In the genomic region with DNA sequence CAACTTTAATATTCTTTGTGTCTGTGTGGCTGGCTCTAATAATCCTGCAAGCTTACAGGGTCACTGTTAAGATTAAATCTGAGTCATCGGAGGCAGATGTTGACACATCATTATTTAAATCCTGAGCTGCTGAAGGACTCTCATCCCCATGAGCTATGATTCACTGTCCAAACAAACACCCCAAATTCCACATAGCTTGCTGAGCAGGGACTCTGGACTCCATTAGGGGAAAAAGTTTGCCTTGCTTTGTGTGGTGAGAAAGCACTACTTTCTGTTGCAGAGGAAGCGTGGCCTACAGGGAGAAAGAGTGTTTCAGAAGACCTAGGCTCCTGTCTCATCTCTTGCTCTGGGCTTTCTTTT, we compare ENCODE assay signal across 1 cellular context.
TF ChIP-seq lines count a peak whose summit lies in the region.

No MANE protein-coding gene starts in this region.

TF ChIP-seq in HepG2, 621 proteins besides CTCF, POLR2A, EP300 and RAD21 (continued from another document and continues in another):
- TF ChIP-seq, protein P1, sequence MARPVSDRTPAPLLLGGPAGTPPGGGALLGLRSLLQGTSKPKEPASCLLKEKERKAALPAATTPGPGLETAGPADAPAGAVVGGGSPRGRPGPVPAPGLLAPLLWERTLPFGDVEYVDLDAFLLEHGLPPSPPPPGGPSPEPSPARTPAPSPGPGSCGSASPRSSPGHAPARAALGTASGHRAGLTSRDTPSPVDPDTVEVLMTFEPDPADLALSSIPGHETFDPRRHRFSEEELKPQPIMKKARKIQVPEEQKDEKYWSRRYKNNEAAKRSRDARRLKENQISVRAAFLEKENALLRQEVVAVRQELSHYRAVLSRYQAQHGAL (CRISPR knock-in tag; IDR thresholded peaks at IDR 0.05; ENCODE audit: not compliant biosample characterization): no peak
- TF ChIP-seq JUNB (CRISPR knock-in tag; IDR thresholded peaks at IDR 0.05; ENCODE audit: borderline replicate concordance) (peak; percentile 99), ZNF232 (CRISPR knock-in tag; IDR thresholded peaks at IDR 0.05; ENCODE audit: borderline replicate concordance) (no peak), ZNF296 (CRISPR knock-in tag; conservative IDR thresholded peaks at IDR 0.05) (no peak), ZNF432 (CRISPR knock-in tag; IDR thresholded peaks at IDR 0.05; ENCODE audit: borderline replicate concordance) (no peak), FOSL2 (CRISPR knock-in tag; IDR thresholded peaks at IDR 0.05) (peak; percentile 100), ZKSCAN1 (IDR thresholded peaks at IDR 0.05; ENCODE audit: low read length) (no peak), ZNF598 (CRISPR knock-in tag; IDR thresholded peaks at IDR 0.05; ENCODE audit: borderline replicate concordance) (no peak), ZC3H4 (CRISPR knock-in tag; IDR thresholded peaks at IDR 0.05; ENCODE audit: borderline replicate concordance) (no peak), ZNF496 (CRISPR knock-in tag; IDR thresholded peaks at IDR 0.05; ENCODE audit: insufficient replicate concordance) (no peak), ERF (CRISPR knock-in tag; IDR thresholded peaks at IDR 0.05) (peak; percentile 78; the same call in 1 of the 2 replicates), TEAD3 (CRISPR knock-in tag; optimal IDR thresholded peaks at IDR 0.05; ENCODE audit: borderline replicate concordance) (peak; percentile 98), ASH2L (IDR thresholded peaks at IDR 0.05; ENCODE audit: insufficient read length, low read depth, low read length) (peak; percentile 59), ZNF577 (CRISPR knock-in tag; IDR thresholded peaks at IDR 0.05; ENCODE audit: borderline replicate concordance, low read depth) (no peak), ZNF468 (CRISPR knock-in tag; IDR thresholded peaks at IDR 0.05) (no peak), KLF16 (CRISPR knock-in tag; IDR thresholded peaks at IDR 0.05) (no peak; a peak in 1 of 4 replicates), ISX (CRISPR knock-in tag; conservative IDR thresholded peaks at IDR 0.05) (no peak), HOXA9 (CRISPR knock-in tag; IDR thresholded peaks at IDR 0.05; ENCODE audit: borderline replicate concordance) (no peak), HHEX (CRISPR knock-in tag; IDR thresholded peaks at IDR 0.05) (peak; percentile 70; the same call in 1 of the 2 replicates), MEIS2 (CRISPR knock-in tag; IDR thresholded peaks at IDR 0.05) (peak; percentile 80), ZC3H13 (CRISPR knock-in tag; IDR thresholded peaks at IDR 0.05) (no peak), CREB1 (IDR thresholded peaks at IDR 0.05) (peak; percentile 33; the same call in 1 of the 2 replicates), CREB1 (CRISPR knock-in tag; IDR thresholded peaks at IDR 0.05) (peak; percentile 66), ZNF775 (CRISPR knock-in tag; IDR thresholded peaks at IDR 0.05; ENCODE audit: borderline replicate concordance) (no peak), ATF1 (CRISPR knock-in tag; IDR thresholded peaks at IDR 0.05) (0 out of 2 replicates have a peak, but pooled peaks have one; percentile 43), MATR3 (CRISPR knock-in tag; IDR thresholded peaks at IDR 0.05) (no peak), SP5 (CRISPR knock-in tag; IDR thresholded peaks at IDR 0.05; ENCODE audit: borderline replicate concordance, low read depth) (peak; percentile 53; the same call in 1 of the 2 replicates), PRMT3 (CRISPR knock-in tag; IDR thresholded peaks at IDR 0.05; ENCODE audit: borderline replicate concordance, low read depth) (0 out of 2 replicates have a peak, but pooled peaks have one; percentile 44), ZKSCAN8 (CRISPR knock-in tag; IDR thresholded peaks at IDR 0.05; ENCODE audit: borderline replicate concordance) (peak; percentile 90; the same call in 1 of the 2 replicates), ZNF333 (CRISPR knock-in tag; IDR thresholded peaks at IDR 0.05; ENCODE audit: borderline replicate concordance) (no peak), ZFP36L1 (CRISPR knock-in tag; IDR thresholded peaks at IDR 0.05) (peak; percentile 29; the same call in 1 of the 2 replicates), NKX3-1 (CRISPR knock-in tag; IDR thresholded peaks at IDR 0.05) (peak; percentile 57; the same call in 1 of the 2 replicates), RXRA (CRISPR knock-in tag; IDR thresholded peaks at IDR 0.05) (no peak; the same call in 1 of the 2 replicates), KAT7 (CRISPR knock-in tag; IDR thresholded peaks at IDR 0.05; ENCODE audit: borderline replicate concordance) (no peak; the same call in 1 of the 2 replicates), HIVEP1 (CRISPR knock-in tag; IDR thresholded peaks at IDR 0.05) (no peak), SMARCC2 (IDR thresholded peaks at IDR 0.05) (peak; percentile 95; the same call in 1 of the 2 replicates), ZNF441 (CRISPR knock-in tag; IDR thresholded peaks at IDR 0.05; ENCODE audit: borderline replicate concordance) (no peak), HMG20A (CRISPR knock-in tag; IDR thresholded peaks at IDR 0.05; ENCODE audit: borderline replicate concordance) (peak; percentile 98), ZNF605 (CRISPR knock-in tag; IDR thresholded peaks at IDR 0.05) (peak; percentile 27; the same call in 1 of the 2 replicates), ETV5 (CRISPR knock-in tag; IDR thresholded peaks at IDR 0.05; ENCODE audit: borderline replicate concordance) (peak; percentile 81), FOXA1 (IDR thresholded peaks at IDR 0.05) (peak; percentile 79), FOXA1 (CRISPR knock-in tag; IDR thresholded peaks at IDR 0.05) (peak; percentile 95), THYN1 (CRISPR knock-in tag; IDR thresholded peaks at IDR 0.05; ENCODE audit: borderline replicate concordance, low read depth) (no peak)
- TF ChIP-seq, protein P2, sequence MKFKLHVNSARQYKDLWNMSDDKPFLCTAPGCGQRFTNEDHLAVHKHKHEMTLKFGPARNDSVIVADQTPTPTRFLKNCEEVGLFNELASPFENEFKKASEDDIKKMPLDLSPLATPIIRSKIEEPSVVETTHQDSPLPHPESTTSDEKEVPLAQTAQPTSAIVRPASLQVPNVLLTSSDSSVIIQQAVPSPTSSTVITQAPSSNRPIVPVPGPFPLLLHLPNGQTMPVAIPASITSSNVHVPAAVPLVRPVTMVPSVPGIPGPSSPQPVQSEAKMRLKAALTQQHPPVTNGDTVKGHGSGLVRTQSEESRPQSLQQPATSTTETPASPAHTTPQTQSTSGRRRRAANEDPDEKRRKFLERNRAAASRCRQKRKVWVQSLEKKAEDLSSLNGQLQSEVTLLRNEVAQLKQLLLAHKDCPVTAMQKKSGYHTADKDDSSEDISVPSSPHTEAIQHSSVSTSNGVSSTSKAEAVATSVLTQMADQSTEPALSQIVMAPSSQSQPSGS (CRISPR knock-in tag; IDR thresholded peaks at IDR 0.05): peak; percentile 90
- TF ChIP-seq, protein P3, sequence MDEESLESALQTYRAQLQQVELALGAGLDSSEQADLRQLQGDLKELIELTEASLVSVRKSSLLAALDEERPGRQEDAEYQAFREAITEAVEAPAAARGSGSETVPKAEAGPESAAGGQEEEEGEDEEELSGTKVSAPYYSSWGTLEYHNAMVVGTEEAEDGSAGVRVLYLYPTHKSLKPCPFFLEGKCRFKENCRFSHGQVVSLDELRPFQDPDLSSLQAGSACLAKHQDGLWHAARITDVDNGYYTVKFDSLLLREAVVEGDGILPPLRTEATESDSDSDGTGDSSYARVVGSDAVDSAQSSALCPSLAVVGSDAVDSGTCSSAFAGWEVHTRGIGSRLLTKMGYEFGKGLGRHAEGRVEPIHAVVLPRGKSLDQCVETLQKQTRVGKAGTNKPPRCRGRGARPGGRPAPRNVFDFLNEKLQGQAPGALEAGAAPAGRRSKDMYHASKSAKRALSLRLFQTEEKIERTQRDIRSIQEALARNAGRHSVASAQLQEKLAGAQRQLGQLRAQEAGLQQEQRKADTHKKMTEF (CRISPR knock-in tag; IDR thresholded peaks at IDR 0.05): peak; percentile 81
- TF ChIP-seq, protein P4, sequence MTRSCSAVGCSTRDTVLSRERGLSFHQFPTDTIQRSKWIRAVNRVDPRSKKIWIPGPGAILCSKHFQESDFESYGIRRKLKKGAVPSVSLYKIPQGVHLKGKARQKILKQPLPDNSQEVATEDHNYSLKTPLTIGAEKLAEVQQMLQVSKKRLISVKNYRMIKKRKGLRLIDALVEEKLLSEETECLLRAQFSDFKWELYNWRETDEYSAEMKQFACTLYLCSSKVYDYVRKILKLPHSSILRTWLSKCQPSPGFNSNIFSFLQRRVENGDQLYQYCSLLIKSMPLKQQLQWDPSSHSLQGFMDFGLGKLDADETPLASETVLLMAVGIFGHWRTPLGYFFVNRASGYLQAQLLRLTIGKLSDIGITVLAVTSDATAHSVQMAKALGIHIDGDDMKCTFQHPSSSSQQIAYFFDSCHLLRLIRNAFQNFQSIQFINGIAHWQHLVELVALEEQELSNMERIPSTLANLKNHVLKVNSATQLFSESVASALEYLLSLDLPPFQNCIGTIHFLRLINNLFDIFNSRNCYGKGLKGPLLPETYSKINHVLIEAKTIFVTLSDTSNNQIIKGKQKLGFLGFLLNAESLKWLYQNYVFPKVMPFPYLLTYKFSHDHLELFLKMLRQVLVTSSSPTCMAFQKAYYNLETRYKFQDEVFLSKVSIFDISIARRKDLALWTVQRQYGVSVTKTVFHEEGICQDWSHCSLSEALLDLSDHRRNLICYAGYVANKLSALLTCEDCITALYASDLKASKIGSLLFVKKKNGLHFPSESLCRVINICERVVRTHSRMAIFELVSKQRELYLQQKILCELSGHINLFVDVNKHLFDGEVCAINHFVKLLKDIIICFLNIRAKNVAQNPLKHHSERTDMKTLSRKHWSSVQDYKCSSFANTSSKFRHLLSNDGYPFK (CRISPR knock-in tag; IDR thresholded peaks at IDR 0.05; ENCODE audit: borderline replicate concordance): no peak
- TF ChIP-seq, protein P5, sequence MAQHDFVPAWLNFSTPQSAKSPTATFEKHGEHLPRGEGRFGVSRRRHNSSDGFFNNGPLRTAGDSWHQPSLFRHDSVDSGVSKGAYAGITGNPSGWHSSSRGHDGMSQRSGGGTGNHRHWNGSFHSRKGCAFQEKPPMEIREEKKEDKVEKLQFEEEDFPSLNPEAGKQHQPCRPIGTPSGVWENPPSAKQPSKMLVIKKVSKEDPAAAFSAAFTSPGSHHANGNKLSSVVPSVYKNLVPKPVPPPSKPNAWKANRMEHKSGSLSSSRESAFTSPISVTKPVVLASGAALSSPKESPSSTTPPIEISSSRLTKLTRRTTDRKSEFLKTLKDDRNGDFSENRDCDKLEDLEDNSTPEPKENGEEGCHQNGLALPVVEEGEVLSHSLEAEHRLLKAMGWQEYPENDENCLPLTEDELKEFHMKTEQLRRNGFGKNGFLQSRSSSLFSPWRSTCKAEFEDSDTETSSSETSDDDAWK (CRISPR knock-in tag; IDR thresholded peaks at IDR 0.05): no peak
- TF ChIP-seq, protein P6, sequence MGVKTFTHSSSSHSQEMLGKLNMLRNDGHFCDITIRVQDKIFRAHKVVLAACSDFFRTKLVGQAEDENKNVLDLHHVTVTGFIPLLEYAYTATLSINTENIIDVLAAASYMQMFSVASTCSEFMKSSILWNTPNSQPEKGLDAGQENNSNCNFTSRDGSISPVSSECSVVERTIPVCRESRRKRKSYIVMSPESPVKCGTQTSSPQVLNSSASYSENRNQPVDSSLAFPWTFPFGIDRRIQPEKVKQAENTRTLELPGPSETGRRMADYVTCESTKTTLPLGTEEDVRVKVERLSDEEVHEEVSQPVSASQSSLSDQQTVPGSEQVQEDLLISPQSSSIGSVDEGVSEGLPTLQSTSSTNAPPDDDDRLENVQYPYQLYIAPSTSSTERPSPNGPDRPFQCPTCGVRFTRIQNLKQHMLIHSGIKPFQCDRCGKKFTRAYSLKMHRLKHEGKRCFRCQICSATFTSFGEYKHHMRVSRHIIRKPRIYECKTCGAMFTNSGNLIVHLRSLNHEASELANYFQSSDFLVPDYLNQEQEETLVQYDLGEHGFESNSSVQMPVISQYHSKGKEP (CRISPR knock-in tag; IDR thresholded peaks at IDR 0.05): no peak
- TF ChIP-seq, protein P7, sequence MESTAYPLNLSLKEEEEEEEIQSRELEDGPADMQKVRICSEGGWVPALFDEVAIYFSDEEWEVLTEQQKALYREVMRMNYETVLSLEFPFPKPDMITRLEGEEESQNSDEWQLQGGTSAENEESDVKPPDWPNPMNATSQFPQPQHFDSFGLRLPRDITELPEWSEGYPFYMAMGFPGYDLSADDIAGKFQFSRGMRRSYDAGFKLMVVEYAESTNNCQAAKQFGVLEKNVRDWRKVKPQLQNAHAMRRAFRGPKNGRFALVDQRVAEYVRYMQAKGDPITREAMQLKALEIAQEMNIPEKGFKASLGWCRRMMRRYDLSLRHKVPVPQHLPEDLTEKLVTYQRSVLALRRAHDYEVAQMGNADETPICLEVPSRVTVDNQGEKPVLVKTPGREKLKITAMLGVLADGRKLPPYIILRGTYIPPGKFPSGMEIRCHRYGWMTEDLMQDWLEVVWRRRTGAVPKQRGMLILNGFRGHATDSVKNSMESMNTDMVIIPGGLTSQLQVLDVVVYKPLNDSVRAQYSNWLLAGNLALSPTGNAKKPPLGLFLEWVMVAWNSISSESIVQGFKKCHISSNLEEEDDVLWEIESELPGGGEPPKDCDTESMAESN (CRISPR knock-in tag; conservative IDR thresholded peaks at IDR 0.05): peak; percentile 56; the same call in 1 of the 2 replicates
- TF ChIP-seq, protein P8, sequence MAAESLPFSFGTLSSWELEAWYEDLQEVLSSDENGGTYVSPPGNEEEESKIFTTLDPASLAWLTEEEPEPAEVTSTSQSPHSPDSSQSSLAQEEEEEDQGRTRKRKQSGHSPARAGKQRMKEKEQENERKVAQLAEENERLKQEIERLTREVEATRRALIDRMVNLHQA (CRISPR knock-in tag; IDR thresholded peaks at IDR 0.05): no peak
- TF ChIP-seq, protein P9, sequence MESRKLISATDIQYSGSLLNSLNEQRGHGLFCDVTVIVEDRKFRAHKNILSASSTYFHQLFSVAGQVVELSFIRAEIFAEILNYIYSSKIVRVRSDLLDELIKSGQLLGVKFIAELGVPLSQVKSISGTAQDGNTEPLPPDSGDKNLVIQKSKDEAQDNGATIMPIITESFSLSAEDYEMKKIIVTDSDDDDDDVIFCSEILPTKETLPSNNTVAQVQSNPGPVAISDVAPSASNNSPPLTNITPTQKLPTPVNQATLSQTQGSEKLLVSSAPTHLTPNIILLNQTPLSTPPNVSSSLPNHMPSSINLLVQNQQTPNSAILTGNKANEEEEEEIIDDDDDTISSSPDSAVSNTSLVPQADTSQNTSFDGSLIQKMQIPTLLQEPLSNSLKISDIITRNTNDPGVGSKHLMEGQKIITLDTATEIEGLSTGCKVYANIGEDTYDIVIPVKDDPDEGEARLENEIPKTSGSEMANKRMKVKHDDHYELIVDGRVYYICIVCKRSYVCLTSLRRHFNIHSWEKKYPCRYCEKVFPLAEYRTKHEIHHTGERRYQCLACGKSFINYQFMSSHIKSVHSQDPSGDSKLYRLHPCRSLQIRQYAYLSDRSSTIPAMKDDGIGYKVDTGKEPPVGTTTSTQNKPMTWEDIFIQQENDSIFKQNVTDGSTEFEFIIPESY (CRISPR knock-in tag; IDR thresholded peaks at IDR 0.05): no peak
- TF ChIP-seq, protein P10, sequence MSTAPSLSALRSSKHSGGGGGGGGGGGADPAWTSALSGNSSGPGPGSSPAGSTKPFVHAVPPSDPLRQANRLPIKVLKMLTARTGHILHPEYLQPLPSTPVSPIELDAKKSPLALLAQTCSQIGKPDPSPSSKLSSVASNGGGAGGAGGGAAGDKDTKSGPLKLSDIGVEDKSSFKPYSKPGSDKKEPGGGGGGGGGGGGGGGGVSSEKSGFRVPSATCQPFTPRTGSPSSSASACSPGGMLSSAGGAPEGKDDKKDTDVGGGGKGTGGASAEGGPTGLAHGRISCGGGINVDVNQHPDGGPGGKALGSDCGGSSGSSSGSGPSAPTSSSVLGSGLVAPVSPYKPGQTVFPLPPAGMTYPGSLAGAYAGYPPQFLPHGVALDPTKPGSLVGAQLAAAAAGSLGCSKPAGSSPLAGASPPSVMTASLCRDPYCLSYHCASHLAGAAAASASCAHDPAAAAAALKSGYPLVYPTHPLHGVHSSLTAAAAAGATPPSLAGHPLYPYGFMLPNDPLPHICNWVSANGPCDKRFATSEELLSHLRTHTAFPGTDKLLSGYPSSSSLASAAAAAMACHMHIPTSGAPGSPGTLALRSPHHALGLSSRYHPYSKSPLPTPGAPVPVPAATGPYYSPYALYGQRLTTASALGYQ (CRISPR knock-in tag; IDR thresholded peaks at IDR 0.05): no peak
